ENCODE assay signal across 27 cellular contexts in the genomic region with DNA sequence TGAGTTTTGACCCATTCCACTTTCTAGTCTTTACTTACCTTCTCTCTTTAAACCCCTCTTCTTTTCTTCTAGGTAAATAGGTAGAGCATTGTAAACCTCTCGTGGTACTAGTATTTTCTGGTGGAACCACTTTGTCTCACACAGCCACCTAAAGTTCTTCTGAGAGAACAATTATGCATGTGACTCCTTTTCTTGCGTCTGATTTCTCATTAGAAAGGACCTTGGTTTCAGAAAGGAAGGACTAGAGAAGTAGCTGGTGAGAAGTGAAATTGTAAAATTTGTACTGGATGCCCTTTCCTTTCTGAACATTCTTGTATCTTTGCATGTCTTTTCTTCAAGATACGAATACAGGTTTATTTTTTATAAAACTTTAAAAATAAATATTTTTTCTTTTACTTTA.
DNase-seq lines count a peak whose midpoint lies in the region; ATAC-seq, FAIRE-seq and TF ChIP-seq lines count a peak whose summit lies in the region.
"Had no signal": no experiment of that assay in that cellular context is flagged by ENCODE, and none has a peak within 500 bp of the region (broad histone marks: within the 10 kb centered on the region; RNA-seq: fewer than 3 reads in every experiment).

No MANE protein-coding gene starts in this region.

- no peak overlapping the region for H3K4me3 ChIP-seq in GM12864 (ENCODE audit: low read depth, low read length)
- H3K4me3 ChIP-seq: ascending aorta, dorsolateral prefrontal cortex, heart right ventricle, K562, smooth muscle cell, thyroid gland had no signal

- peak; percentile 5 for DNase-seq in GM12864 (ENCODE audit: low read depth)
- DNase-seq in GM19239 (ENCODE audit: insufficient read length, low spot score): no peak
- no peak for DNase-seq in stimulated activated CD4-positive, alpha-beta T cell treated with anti-CD3 and anti-CD28 coated beads, Interleukin-12 subunit alpha, Interleukin-12 subunit beta, amount 100 ng/mL, for 4 hours
- DNase-seq in NCI-H345 treated with DMSO at 0.1 percent for 48 hours (lab: John Stamatoyannopoulos, UW; ENCODE audit: unreplicated experiment): no peak
- DNase-seq in NCI-H187 treated with DMSO at 0.1 percent for 48 hours (lab: John Stamatoyannopoulos, UW): no peak
- no peak for DNase-seq in cortex of kidney (lab: John Stamatoyannopoulos, UW)
- DNase-seq: AML-193; caudate nucleus; CD8-positive, alpha-beta T cell; DMS153; dorsolateral prefrontal cortex; HCEC 1CT; heart right ventricle; mesendoderm; naive thymus-derived CD4-positive, alpha-beta T cell; NCI-H2171; NCI-H526; occipital lobe; stimulated activated CD4-positive, alpha-beta T cell treated with anti-CD3 and anti-CD28 coated beads, Interleukin-4, amount 100 ng/mL, for 1 hour; stimulated activated naive CD8-positive, alpha-beta T cell treated with anti-CD3 and anti-CD28 coated beads, Interleukin-15, Interleukin-2, amounts not matched to agents 100 U/mL and 50 U/mL, for 24 hours; thyroid gland had no signal

- FAIRE-seq in GM19239 (lab: Jason Lieb, UNC): peak; percentile 4
- FAIRE-seq: G401.6, K562 had no signal

- ATAC-seq in GM21723 (IDR thresholded peaks at IDR 0.05; ENCODE audit: unreplicated experiment) (peak; percentile 56), HG03565 (IDR thresholded peaks at IDR 0.05; ENCODE audit: unreplicated experiment) (peak; percentile 73)
- ATAC-seq: CD8-positive, alpha-beta T cell; heart right ventricle; K562; naive thymus-derived CD4-positive, alpha-beta T cell; stimulated activated naive CD8-positive, alpha-beta T cell treated with anti-CD3 and anti-CD28 coated beads, Interleukin-15, Interleukin-2, amounts not matched to agents 100 U/mL and 50 U/mL, for 24 hours had no signal

- no peak for TF ChIP-seq CTCF in GM12864 (IDR thresholded peaks at IDR 0.05; ENCODE audit: low read depth, low read length, missing control alignments)
